2 cellular contexts compared by ENCODE assay signal in the genomic region with DNA sequence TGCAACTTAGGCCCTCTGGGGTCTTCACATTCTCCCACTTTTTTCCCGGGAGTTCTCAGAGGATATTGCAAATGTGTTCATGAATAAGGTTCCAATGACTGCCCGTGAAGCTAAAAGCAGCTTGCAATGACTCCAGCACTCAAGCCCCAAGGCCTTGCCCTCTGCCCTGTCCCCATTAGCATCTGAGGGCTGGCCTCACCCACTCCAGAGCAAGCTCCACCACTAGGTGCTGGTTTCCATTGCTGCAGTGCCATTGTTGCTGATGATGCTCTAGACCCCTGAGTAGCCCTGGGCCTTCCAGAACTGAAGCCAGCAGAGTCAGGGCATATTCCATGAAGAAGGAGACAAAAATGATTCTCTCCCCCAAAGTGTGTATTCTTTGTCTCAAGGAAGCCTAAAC.
TF ChIP-seq lines count a peak whose summit lies in the region.

No MANE protein-coding gene starts in this region.

TF ChIP-seq in GM23338, 12 proteins besides CTCF, POLR2A, EP300 and RAD21 (continues in another document):
- no peak for TF ChIP-seq JUNB (IDR thresholded peaks at IDR 0.05; ENCODE audit: unreplicated experiment)
- no peak for TF ChIP-seq EZH2phosphoT487 (IDR thresholded peaks at IDR 0.05; ENCODE audit: unreplicated experiment)
- TF ChIP-seq NANOG (IDR thresholded peaks at IDR 0.05; ENCODE audit: borderline replicate concordance): no peak
- TF ChIP-seq EZH2 (IDR thresholded peaks at IDR 0.05; ENCODE audit: low read depth, unreplicated experiment): no peak
- TF ChIP-seq POLR2AphosphoS5 (IDR thresholded peaks at IDR 0.05; ENCODE audit: low read depth): no peak
- TF ChIP-seq, protein P1, sequence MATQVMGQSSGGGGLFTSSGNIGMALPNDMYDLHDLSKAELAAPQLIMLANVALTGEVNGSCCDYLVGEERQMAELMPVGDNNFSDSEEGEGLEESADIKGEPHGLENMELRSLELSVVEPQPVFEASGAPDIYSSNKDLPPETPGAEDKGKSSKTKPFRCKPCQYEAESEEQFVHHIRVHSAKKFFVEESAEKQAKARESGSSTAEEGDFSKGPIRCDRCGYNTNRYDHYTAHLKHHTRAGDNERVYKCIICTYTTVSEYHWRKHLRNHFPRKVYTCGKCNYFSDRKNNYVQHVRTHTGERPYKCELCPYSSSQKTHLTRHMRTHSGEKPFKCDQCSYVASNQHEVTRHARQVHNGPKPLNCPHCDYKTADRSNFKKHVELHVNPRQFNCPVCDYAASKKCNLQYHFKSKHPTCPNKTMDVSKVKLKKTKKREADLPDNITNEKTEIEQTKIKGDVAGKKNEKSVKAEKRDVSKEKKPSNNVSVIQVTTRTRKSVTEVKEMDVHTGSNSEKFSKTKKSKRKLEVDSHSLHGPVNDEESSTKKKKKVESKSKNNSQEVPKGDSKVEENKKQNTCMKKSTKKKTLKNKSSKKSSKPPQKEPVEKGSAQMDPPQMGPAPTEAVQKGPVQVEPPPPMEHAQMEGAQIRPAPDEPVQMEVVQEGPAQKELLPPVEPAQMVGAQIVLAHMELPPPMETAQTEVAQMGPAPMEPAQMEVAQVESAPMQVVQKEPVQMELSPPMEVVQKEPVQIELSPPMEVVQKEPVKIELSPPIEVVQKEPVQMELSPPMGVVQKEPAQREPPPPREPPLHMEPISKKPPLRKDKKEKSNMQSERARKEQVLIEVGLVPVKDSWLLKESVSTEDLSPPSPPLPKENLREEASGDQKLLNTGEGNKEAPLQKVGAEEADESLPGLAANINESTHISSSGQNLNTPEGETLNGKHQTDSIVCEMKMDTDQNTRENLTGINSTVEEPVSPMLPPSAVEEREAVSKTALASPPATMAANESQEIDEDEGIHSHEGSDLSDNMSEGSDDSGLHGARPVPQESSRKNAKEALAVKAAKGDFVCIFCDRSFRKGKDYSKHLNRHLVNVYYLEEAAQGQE (IDR thresholded peaks at IDR 0.05; ENCODE audit: unreplicated experiment): no peak
- TF ChIP-seq ETS1 (IDR thresholded peaks at IDR 0.05): no peak
- no peak for TF ChIP-seq ZNF331 (CRISPR knock-in tag; IDR thresholded peaks at IDR 0.05; ENCODE audit: low read depth)
- no peak for TF ChIP-seq ZNF114 (CRISPR knock-in tag; IDR thresholded peaks at IDR 0.05)
- TF ChIP-seq ZNF462 (CRISPR knock-in tag; IDR thresholded peaks at IDR 0.05): no peak

TF ChIP-seq in WTC11, 78 proteins besides CTCF, POLR2A, EP300 and RAD21:
- TF ChIP-seq TP53 (CRISPR knock-in tag; IDR thresholded peaks at IDR 0.05): no peak
- TF ChIP-seq, protein P2, sequence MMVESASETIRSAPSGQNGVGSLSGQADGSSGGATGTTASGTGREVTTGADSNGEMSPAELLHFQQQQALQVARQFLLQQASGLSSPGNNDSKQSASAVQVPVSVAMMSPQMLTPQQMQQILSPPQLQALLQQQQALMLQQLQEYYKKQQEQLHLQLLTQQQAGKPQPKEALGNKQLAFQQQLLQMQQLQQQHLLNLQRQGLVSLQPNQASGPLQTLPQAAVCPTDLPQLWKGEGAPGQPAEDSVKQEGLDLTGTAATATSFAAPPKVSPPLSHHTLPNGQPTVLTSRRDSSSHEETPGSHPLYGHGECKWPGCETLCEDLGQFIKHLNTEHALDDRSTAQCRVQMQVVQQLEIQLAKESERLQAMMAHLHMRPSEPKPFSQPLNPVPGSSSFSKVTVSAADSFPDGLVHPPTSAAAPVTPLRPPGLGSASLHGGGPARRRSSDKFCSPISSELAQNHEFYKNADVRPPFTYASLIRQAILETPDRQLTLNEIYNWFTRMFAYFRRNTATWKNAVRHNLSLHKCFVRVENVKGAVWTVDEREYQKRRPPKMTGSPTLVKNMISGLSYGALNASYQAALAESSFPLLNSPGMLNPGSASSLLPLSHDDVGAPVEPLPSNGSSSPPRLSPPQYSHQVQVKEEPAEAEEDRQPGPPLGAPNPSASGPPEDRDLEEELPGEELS (CRISPR knock-in tag; IDR thresholded peaks at IDR 0.05): no peak
- TF ChIP-seq ATF1 (CRISPR knock-in tag; IDR thresholded peaks at IDR 0.05): no peak
- TF ChIP-seq KAT7 (CRISPR knock-in tag; IDR thresholded peaks at IDR 0.05; ENCODE audit: borderline replicate concordance): no peak
- TF ChIP-seq, protein P3, sequence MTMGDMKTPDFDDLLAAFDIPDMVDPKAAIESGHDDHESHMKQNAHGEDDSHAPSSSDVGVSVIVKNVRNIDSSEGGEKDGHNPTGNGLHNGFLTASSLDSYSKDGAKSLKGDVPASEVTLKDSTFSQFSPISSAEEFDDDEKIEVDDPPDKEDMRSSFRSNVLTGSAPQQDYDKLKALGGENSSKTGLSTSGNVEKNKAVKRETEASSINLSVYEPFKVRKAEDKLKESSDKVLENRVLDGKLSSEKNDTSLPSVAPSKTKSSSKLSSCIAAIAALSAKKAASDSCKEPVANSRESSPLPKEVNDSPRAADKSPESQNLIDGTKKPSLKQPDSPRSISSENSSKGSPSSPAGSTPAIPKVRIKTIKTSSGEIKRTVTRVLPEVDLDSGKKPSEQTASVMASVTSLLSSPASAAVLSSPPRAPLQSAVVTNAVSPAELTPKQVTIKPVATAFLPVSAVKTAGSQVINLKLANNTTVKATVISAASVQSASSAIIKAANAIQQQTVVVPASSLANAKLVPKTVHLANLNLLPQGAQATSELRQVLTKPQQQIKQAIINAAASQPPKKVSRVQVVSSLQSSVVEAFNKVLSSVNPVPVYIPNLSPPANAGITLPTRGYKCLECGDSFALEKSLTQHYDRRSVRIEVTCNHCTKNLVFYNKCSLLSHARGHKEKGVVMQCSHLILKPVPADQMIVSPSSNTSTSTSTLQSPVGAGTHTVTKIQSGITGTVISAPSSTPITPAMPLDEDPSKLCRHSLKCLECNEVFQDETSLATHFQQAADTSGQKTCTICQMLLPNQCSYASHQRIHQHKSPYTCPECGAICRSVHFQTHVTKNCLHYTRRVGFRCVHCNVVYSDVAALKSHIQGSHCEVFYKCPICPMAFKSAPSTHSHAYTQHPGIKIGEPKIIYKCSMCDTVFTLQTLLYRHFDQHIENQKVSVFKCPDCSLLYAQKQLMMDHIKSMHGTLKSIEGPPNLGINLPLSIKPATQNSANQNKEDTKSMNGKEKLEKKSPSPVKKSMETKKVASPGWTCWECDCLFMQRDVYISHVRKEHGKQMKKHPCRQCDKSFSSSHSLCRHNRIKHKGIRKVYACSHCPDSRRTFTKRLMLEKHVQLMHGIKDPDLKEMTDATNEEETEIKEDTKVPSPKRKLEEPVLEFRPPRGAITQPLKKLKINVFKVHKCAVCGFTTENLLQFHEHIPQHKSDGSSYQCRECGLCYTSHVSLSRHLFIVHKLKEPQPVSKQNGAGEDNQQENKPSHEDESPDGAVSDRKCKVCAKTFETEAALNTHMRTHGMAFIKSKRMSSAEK (CRISPR knock-in tag; IDR thresholded peaks at IDR 0.05; ENCODE audit: borderline replicate concordance): no peak
- no peak for TF ChIP-seq SMAD4 (CRISPR knock-in tag; IDR thresholded peaks at IDR 0.05)
TF ChIP-seq in WTC11: peak in this region for 0.
